ENCODE assay signal across 9 cellular contexts in genomic region chr6:52576054-52576391, GRCh38. TPM values are rescaled to one million over a fixed set of nuclear protein-coding genes. Genes with fewer than 3 reads are reported as not detected.
DNase-seq lines count a peak whose midpoint lies in the region; ATAC-seq and TF ChIP-seq lines count a peak whose summit lies in the region.
"Had no signal": no experiment of that assay in that cellular context is flagged by ENCODE, and none has a peak within 500 bp of the region (broad histone marks: within the 10 kb centered on the region; RNA-seq: fewer than 3 reads in every experiment).

No MANE protein-coding gene starts in this region.

- no peak for DNase-seq in cardiac muscle cell (ENCODE audit: low read depth in 1 of 2, low spot score in 1 of 2)
- DNase-seq in Right ventricle myocardium inferior (ENCODE audit: missing footprints), result no peak
- peak; percentile 16 for DNase-seq in cerebellum (ENCODE audit: low spot score)
- DNase-seq in vagina (ENCODE audit: extremely low spot score in 2 of 2), result no peak
- no peak for DNase-seq in KG1 (lab: John Stamatoyannopoulos, UW)
- no peak for DNase-seq in H4 (ENCODE audit: low spot score)
- DNase-seq: NCI-H1105 had no signal

- H3K4me1 ChIP-seq in cardiac muscle cell (ENCODE audit: low read depth), result peaks cover 35% of the 10 kb centered on the region
- peaks cover 32 to 39% of the 10 kb centered on the region in 2 donors for H3K4me1 ChIP-seq in mucosa of rectum (ENCODE audit: control insufficient read depth in 2 of 2, insufficient read depth in 2 of 2, low read length in 2 of 2)
- peaks cover 53% of the 10 kb centered on the region for H3K4me1 ChIP-seq in vagina

- no peaks in the 10 kb centered on the region for H3K36me3 ChIP-seq in cardiac muscle cell
- H3K36me3 ChIP-seq in mucosa of rectum (ENCODE audit: control insufficient read depth in 2 of 2, insufficient read depth in 2 of 2, low read length in 2 of 2), result no peaks in the 10 kb centered on the region
- H3K36me3 ChIP-seq in vagina, result no peaks in the 10 kb centered on the region

- H3K27ac ChIP-seq in cardiac muscle cell (no peak overlapping the region), mucosa of rectum (ENCODE audit: low read depth in 2 of 2, low read length in 2 of 2) (peak overlapping the region; percentile 78 to 85), vagina (peak overlapping the region; percentile 84)

- H3K27me3 ChIP-seq in cardiac muscle cell (no peaks in the 10 kb centered on the region), mucosa of rectum (ENCODE audit: control insufficient read depth in 2 of 2, insufficient read depth in 2 of 2, low read length in 2 of 2) (no peaks in the 10 kb centered on the region), vagina (no peaks in the 10 kb centered on the region)

- peak overlapping the region; percentile 76 to 78 for H3K9ac ChIP-seq in mucosa of rectum (ENCODE audit: low read depth in 1 of 2, low read length in 2 of 2)

- no peak for TF ChIP-seq CTCF in cardiac muscle cell (IDR thresholded peaks at IDR 0.05; ENCODE audit: low read depth, low read length)
- no peak for TF ChIP-seq CTCF in vagina (IDR thresholded peaks at IDR 0.05)

- no peak for TF ChIP-seq POLR2A in vagina (IDR thresholded peaks at IDR 0.05)

- no peak for ATAC-seq in Right ventricle myocardium inferior
- ATAC-seq in HG02884 (IDR thresholded peaks at IDR 0.05; ENCODE audit: unreplicated experiment), result no peak

- intact Hi-C loops in Right ventricle myocardium inferior (cut with DNase I) (loop anchor here (2.0 to 10.0 kb wide), 5 partner anchors 71 to 969 kb away; partner anchors contain the start of genes GCLC and MCM3), vagina (cut with DNase I) (loop anchor here (2.0 to 5.0 kb wide), 2 partner anchors 64 to 155 kb away; partner anchors contain the start of gene EFHC1)

- H3K9me3 ChIP-seq in cardiac muscle cell (ENCODE audit: low read depth), result no peaks in the 10 kb centered on the region
- H3K9me3 ChIP-seq in mucosa of rectum (ENCODE audit: control insufficient read depth in 2 of 2, low read length in 2 of 2), result no peaks in the 10 kb centered on the region
- H3K9me3 ChIP-seq in vagina, result no peaks in the 10 kb centered on the region

- peak overlapping the region; percentile 92 for H3K4me3 ChIP-seq in cardiac muscle cell
- peak overlapping the region; percentile 90 to 91 for H3K4me3 ChIP-seq in mucosa of rectum (ENCODE audit: low read length in 2 of 2)
- peak overlapping the region; percentile 74 to 77 for H3K4me3 ChIP-seq in vagina

RNA-seq across cellular contexts. Expression of gene TRAM2, which starts 0.8 kb away (rescaled TPM):
- total RNA-seq in cardiac muscle cell, result 6.6 and 7.0 TPM in 2 replicates
- 4.5 and 7.7 TPM in 2 replicates for polyA plus RNA-seq in cardiac muscle cell
- 12.6 TPM for total RNA-seq in Right ventricle myocardium inferior
- total RNA-seq in cerebellum, result 4.6 TPM
- 11.0 TPM for total RNA-seq in vagina
- total RNA-seq in H4 (2014; rRNA removed; shearing (Covaris generic)), result 28.2 and 29.7 TPM in 2 replicates
